In the genomic region with DNA sequence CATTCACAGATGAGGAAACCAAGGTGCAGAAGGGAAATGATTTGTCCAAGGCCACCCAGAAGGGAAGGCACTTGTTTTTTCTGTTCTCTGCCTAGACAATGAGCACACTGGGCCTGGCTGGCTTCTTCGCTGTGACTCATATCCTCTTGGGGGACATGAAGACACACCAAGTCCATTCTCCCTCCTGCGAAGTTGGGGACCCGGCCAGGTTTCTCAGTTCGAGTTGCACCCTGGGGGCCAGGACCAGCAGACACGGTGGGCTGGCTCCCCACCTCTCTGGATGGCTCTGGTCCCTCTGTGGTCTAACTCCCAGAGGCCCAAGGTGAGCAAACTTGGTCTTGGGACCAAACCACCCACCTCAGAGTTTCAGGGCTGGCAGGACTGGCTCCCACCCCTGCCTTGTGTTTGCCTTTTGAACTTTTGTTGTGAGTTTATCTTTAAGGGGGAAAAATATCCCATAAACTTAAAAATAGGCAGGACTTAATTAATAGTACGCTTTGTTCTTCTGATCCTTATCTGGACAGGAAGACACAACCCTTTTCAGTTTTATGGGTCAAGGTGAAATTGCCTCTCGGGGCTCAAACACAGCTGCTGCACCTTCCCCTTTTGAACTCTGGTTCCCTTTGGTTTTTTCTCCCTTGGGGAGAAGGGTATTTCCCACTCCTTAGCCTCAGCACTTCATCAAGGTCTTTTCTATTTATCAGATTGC, we compare ENCODE assay signal across 9 cellular contexts. TPM values are rescaled to one million over a fixed set of nuclear protein-coding genes. Genes with fewer than 3 reads are reported as not detected.
A peak's percentile ranks its signal among the peaks of the same experiment; 100 is the strongest.
DNase-seq lines count a peak whose midpoint lies in the region; ATAC-seq lines count a peak whose summit lies in the region.
"Had no signal": no experiment of that assay in that cellular context is flagged by ENCODE, and none has a peak within 500 bp of the region (broad histone marks: within the 10 kb centered on the region; RNA-seq: fewer than 3 reads in every experiment).

No MANE protein-coding gene starts in this region.

- H3K27ac Mint-ChIP-seq in activated T-helper 2 cell treated with anti-CD3 and anti-CD28 coated beads, Interferon-gamma antibody, Interleukin-2, Interleukin-4, amounts not matched to agents 10 μg/mL and 5 μg/mL and 100 μg/mL, durations not matched to agents 14 hours and 24 hours and 36 hours, result peak overlapping the region; percentile 55

- H3K4me1 Mint-ChIP-seq in activated T-helper 2 cell treated with anti-CD3 and anti-CD28 coated beads, Interferon-gamma antibody, Interleukin-2, Interleukin-4, amounts not matched to agents 10 μg/mL and 5 μg/mL and 100 μg/mL, durations not matched to agents 14 hours and 24 hours and 36 hours (ENCODE audit: low read depth), result peaks cover 19% of the 10 kb centered on the region

- peaks cover 4% of the 10 kb centered on the region for H3K27me3 Mint-ChIP-seq in activated T-helper 2 cell treated with anti-CD3 and anti-CD28 coated beads, Interferon-gamma antibody, Interleukin-2, Interleukin-4, amounts not matched to agents 10 μg/mL and 5 μg/mL and 100 μg/mL, durations not matched to agents 14 hours and 24 hours and 36 hours (ENCODE audit: low read depth)

- intact Hi-C loops in activated T-helper 2 cell treated with anti-CD3 and anti-CD28 coated beads, Interferon-gamma antibody, Interleukin-2, Interleukin-4, amounts not matched to agents 10 μg/mL and 5 μg/mL and 100 μg/mL, durations not matched to agents 14 hours and 24 hours and 36 hours (cut with micrococcal nuclease), result no loop called here

- no peak overlapping the region for H3K4me3 Mint-ChIP-seq in activated T-helper 2 cell treated with anti-CD3 and anti-CD28 coated beads, Interferon-gamma antibody, Interleukin-2, Interleukin-4, amounts not matched to agents 10 μg/mL and 5 μg/mL and 100 μg/mL, durations not matched to agents 14 hours and 24 hours and 36 hours (ENCODE audit: low read depth)

- no peaks in the 10 kb centered on the region for H3K36me3 Mint-ChIP-seq in activated T-helper 2 cell treated with anti-CD3 and anti-CD28 coated beads, Interferon-gamma antibody, Interleukin-2, Interleukin-4, amounts not matched to agents 10 μg/mL and 5 μg/mL and 100 μg/mL, durations not matched to agents 14 hours and 24 hours and 36 hours (ENCODE audit: low read depth)

- no peaks in the 10 kb centered on the region for H3K9me3 Mint-ChIP-seq in activated T-helper 2 cell treated with anti-CD3 and anti-CD28 coated beads, Interferon-gamma antibody, Interleukin-2, Interleukin-4, amounts not matched to agents 10 μg/mL and 5 μg/mL and 100 μg/mL, durations not matched to agents 14 hours and 24 hours and 36 hours

- ATAC-seq in GM19043 (IDR thresholded peaks at IDR 0.05; ENCODE audit: low read depth, unreplicated experiment), result peak; percentile 66
- peak; percentile 55 for ATAC-seq in HG03175 (IDR thresholded peaks at IDR 0.05; ENCODE audit: unreplicated experiment)
- ATAC-seq in HG03139 (IDR thresholded peaks at IDR 0.05; ENCODE audit: unreplicated experiment), result no peak

- DNase-seq in activated T-helper 2 cell treated with anti-CD3 and anti-CD28 coated beads, Interferon-gamma antibody, Interleukin-2, Interleukin-4, amounts not matched to agents 10 μg/mL and 5 μg/mL and 100 μg/mL, durations not matched to agents 14 hours and 24 hours and 36 hours (ENCODE audit: low spot score), result no peak
- DNase-seq in pulmonary artery endothelial cell (ENCODE audit: low read depth, low spot score) (peak; percentile 35), NCI-H446 treated with DMSO at 0.1 percent for 48 hours (lab: John Stamatoyannopoulos, UW) (no peak), NCI-H345 (lab: John Stamatoyannopoulos, UW) (no peak)
- DNase-seq: erythroblast, NCI-H187 had no signal

RNA-seq across cellular contexts. Expression of a gene that starts 9.0 kb away (rescaled TPM):
- total RNA-seq in activated T-helper 2 cell treated with anti-CD3 and anti-CD28 coated beads, Interferon-gamma antibody, Interleukin-2, Interleukin-4, amounts not matched to agents 10 μg/mL and 5 μg/mL and 100 μg/mL, durations not matched to agents 14 hours and 24 hours and 36 hours, result 136 and 142 TPM in 2 replicates
- total RNA-seq in pulmonary artery endothelial cell, result 57.8 and 98.9 TPM in 2 replicates

RNA-seq across cellular contexts. Expression of a gene that starts 32.3 kb away (rescaled TPM):
- total RNA-seq in activated T-helper 2 cell treated with anti-CD3 and anti-CD28 coated beads, Interferon-gamma antibody, Interleukin-2, Interleukin-4, amounts not matched to agents 10 μg/mL and 5 μg/mL and 100 μg/mL, durations not matched to agents 14 hours and 24 hours and 36 hours, result 25.1 and 27.0 TPM in 2 replicates
- total RNA-seq in pulmonary artery endothelial cell, result 26.1 and 29.1 TPM in 2 replicates

RNA-seq across cellular contexts. Expression of a gene that starts 37.5 kb away (rescaled TPM):
- 0.27 and 0.41 TPM in 2 replicates for total RNA-seq in activated T-helper 2 cell treated with anti-CD3 and anti-CD28 coated beads, Interferon-gamma antibody, Interleukin-2, Interleukin-4, amounts not matched to agents 10 μg/mL and 5 μg/mL and 100 μg/mL, durations not matched to agents 14 hours and 24 hours and 36 hours
- total RNA-seq in pulmonary artery endothelial cell, result not detected in 2 replicates

RNA-seq across cellular contexts. Expression of a gene that starts 47.7 kb away (rescaled TPM):
- 16.4 and 16.6 TPM in 2 replicates for total RNA-seq in activated T-helper 2 cell treated with anti-CD3 and anti-CD28 coated beads, Interferon-gamma antibody, Interleukin-2, Interleukin-4, amounts not matched to agents 10 μg/mL and 5 μg/mL and 100 μg/mL, durations not matched to agents 14 hours and 24 hours and 36 hours
- 12.0 and 17.9 TPM in 2 replicates for total RNA-seq in pulmonary artery endothelial cell
